In genomic region chr12:17540921-17541320, GRCh38 we compare ENCODE assay signal across 27 cellular contexts.
"Had no signal": no experiment of that assay in that cellular context is flagged by ENCODE, and none has a peak within 500 bp of the region (broad histone marks: within the 10 kb centered on the region; RNA-seq: fewer than 3 reads in every experiment).

No MANE protein-coding gene starts in this region.

- H3K27ac ChIP-seq: stomach, suprapubic skin, testis, thoracic aorta, thyroid gland, tibial artery, tibial nerve, transverse colon, upper lobe of left lung, upper lobe of right lung, uterus, vagina had no signal

- H3K4me3 ChIP-seq: stomach, suprapubic skin, testis, thoracic aorta, thyroid gland, tibial artery, tibial nerve, transverse colon, upper lobe of left lung, upper lobe of right lung, uterus, vagina had no signal

- DNase-seq: stimulated activated CD4-positive, alpha-beta T cell treated with anti-CD3 and anti-CD28 coated beads, Interleukin-2, amount 100 ng/mL, for 48 hours; stimulated activated CD4-positive, alpha-beta T cell treated with anti-CD3 and anti-CD28 coated beads, Interleukin-4, amount 100 ng/mL, for 1 hour; stimulated activated CD4-positive, alpha-beta T cell treated with anti-CD3 and anti-CD28 coated beads, Interleukin-4, amount 100 ng/mL, for 24 hours; stimulated activated CD4-positive, alpha-beta T cell treated with anti-CD3 and anti-CD28 coated beads, Interleukin-4, amount 100 ng/mL, for 4 hours; stimulated activated CD8-positive, alpha-beta memory T cell treated with anti-CD3 and anti-CD28 coated beads, Interleukin-4, amount 100 ng/mL, for 48 hours; stimulated activated naive B cell treated with anti-CD40 and anti-IgM and Interleukin-4, amounts not matched to agents 10 μg/mL and 1 μg/mL and 100 μg/mL, for 72 hours; stimulated activated naive CD4-positive, alpha-beta T cell; stimulated activated naive CD4-positive, alpha-beta T cell treated with Interleukin-2 at 50 U/mL for 16 hours; stimulated activated naive CD8-positive, alpha-beta T cell treated with anti-CD3 and anti-CD28 coated beads, Interleukin-15, amount 100 ng/mL, for 72 hours; stimulated activated naive CD8-positive, alpha-beta T cell treated with anti-CD3 and anti-CD28 coated beads, Interleukin-15, Interleukin-2, amounts not matched to agents 100 U/mL and 50 U/mL, for 24 hours; stomach; substantia nigra; testis; thyroid gland; tibial artery; transverse colon; upper lobe of left lung; upper lobe of right lung; uterus had no signal

- H3K36me3 Mint-ChIP-seq: stimulated activated effector memory CD8-positive, alpha-beta T cell treated with anti-CD3 and anti-CD28 coated beads, Interleukin-12 subunit alpha, Interleukin-12 subunit beta, amount 100 ng/mL, for 72 hours; stimulated activated memory B cell treated with anti-CD40 and anti-IgM and Interleukin-4, amounts not matched to agents 10 μg/mL and 1 μg/mL and 100 μg/mL, for 72 hours; stimulated activated naive B cell treated with anti-CD40 and anti-IgM and Interleukin-4, amounts not matched to agents 10 μg/mL and 1 μg/mL and 100 μg/mL, for 72 hours; type B pancreatic cell had no signal

- H3K9me3 ChIP-seq: suprapubic skin, testis, thyroid gland, transverse colon, uterus, vagina had no signal

- ATAC-seq: stimulated activated effector memory CD8-positive, alpha-beta T cell treated with anti-CD3 and anti-CD28 coated beads, Interleukin-12 subunit alpha, Interleukin-12 subunit beta, amount 100 ng/mL, for 72 hours; stimulated activated memory B cell treated with anti-CD40 and anti-IgM and Interleukin-4, amounts not matched to agents 10 μg/mL and 1 μg/mL and 100 μg/mL, for 72 hours; stimulated activated naive B cell treated with anti-CD40 and anti-IgM and Interleukin-4, amounts not matched to agents 10 μg/mL and 1 μg/mL and 100 μg/mL, for 72 hours; stimulated activated naive CD8-positive, alpha-beta T cell treated with anti-CD3 and anti-CD28 coated beads, Interleukin-15, amount 100 ng/mL, for 72 hours; stimulated activated naive CD8-positive, alpha-beta T cell treated with anti-CD3 and anti-CD28 coated beads, Interleukin-15, Interleukin-2, amounts not matched to agents 100 U/mL and 50 U/mL, for 24 hours; upper lobe of right lung had no signal

- H3K27ac Mint-ChIP-seq: stimulated activated effector memory CD8-positive, alpha-beta T cell treated with anti-CD3 and anti-CD28 coated beads, Interleukin-12 subunit alpha, Interleukin-12 subunit beta, amount 100 ng/mL, for 72 hours; stimulated activated memory B cell treated with anti-CD40 and anti-IgM and Interleukin-4, amounts not matched to agents 10 μg/mL and 1 μg/mL and 100 μg/mL, for 72 hours; stimulated activated naive B cell treated with anti-CD40 and anti-IgM and Interleukin-4, amounts not matched to agents 10 μg/mL and 1 μg/mL and 100 μg/mL, for 72 hours; stimulated activated naive CD8-positive, alpha-beta T cell treated with anti-CD3 and anti-CD28 coated beads, Interleukin-15, amount 100 ng/mL, for 72 hours; stimulated activated naive CD8-positive, alpha-beta T cell treated with anti-CD3 and anti-CD28 coated beads, Interleukin-15, Interleukin-2, amounts not matched to agents 100 ng/mL and 50 ng/mL, for 24 hours; type B pancreatic cell had no signal

- H3K27me3 ChIP-seq: stomach, suprapubic skin, testis, thyroid gland, tibial artery, tibial nerve, transverse colon, upper lobe of left lung, upper lobe of right lung, uterus, vagina had no signal

- H3K36me3 ChIP-seq: stomach, suprapubic skin, thoracic aorta, thyroid gland, tibial artery, tibial nerve, transverse colon, upper lobe of left lung, upper lobe of right lung, uterus, vagina had no signal

- H3K4me3 Mint-ChIP-seq: stimulated activated effector memory CD8-positive, alpha-beta T cell treated with anti-CD3 and anti-CD28 coated beads, Interleukin-12 subunit alpha, Interleukin-12 subunit beta, amount 100 ng/mL, for 72 hours; stimulated activated memory B cell treated with anti-CD40 and anti-IgM and Interleukin-4, amounts not matched to agents 10 μg/mL and 1 μg/mL and 100 μg/mL, for 72 hours; stimulated activated naive B cell treated with anti-CD40 and anti-IgM and Interleukin-4, amounts not matched to agents 10 μg/mL and 1 μg/mL and 100 μg/mL, for 72 hours; stimulated activated naive CD8-positive, alpha-beta T cell treated with anti-CD3 and anti-CD28 coated beads, Interleukin-15, amount 100 ng/mL, for 72 hours; stimulated activated naive CD8-positive, alpha-beta T cell treated with anti-CD3 and anti-CD28 coated beads, Interleukin-15, Interleukin-2, amounts not matched to agents 100 ng/mL and 50 ng/mL, for 24 hours; type B pancreatic cell had no signal

- H3K9me3 Mint-ChIP-seq: stimulated activated naive CD8-positive, alpha-beta T cell treated with anti-CD3 and anti-CD28 coated beads, Interleukin-15, Interleukin-2, amounts not matched to agents 100 ng/mL and 50 ng/mL, for 24 hours had no signal

- H3K4me1 Mint-ChIP-seq: stimulated activated effector memory CD8-positive, alpha-beta T cell treated with anti-CD3 and anti-CD28 coated beads, Interleukin-12 subunit alpha, Interleukin-12 subunit beta, amount 100 ng/mL, for 72 hours; stimulated activated memory B cell treated with anti-CD40 and anti-IgM and Interleukin-4, amounts not matched to agents 10 μg/mL and 1 μg/mL and 100 μg/mL, for 72 hours; stimulated activated naive B cell treated with anti-CD40 and anti-IgM and Interleukin-4, amounts not matched to agents 10 μg/mL and 1 μg/mL and 100 μg/mL, for 72 hours; stimulated activated naive CD8-positive, alpha-beta T cell treated with anti-CD3 and anti-CD28 coated beads, Interleukin-15, amount 100 ng/mL, for 72 hours had no signal

- H3K4me1 ChIP-seq: stomach, suprapubic skin, testis, thyroid gland, tibial artery, tibial nerve, transverse colon, upper lobe of left lung, upper lobe of right lung, uterus, vagina had no signal

- H3K27me3 Mint-ChIP-seq: stimulated activated memory B cell treated with anti-CD40 and anti-IgM and Interleukin-4, amounts not matched to agents 10 μg/mL and 1 μg/mL and 100 μg/mL, for 72 hours; stimulated activated naive B cell treated with anti-CD40 and anti-IgM and Interleukin-4, amounts not matched to agents 10 μg/mL and 1 μg/mL and 100 μg/mL, for 72 hours; stimulated activated naive CD8-positive, alpha-beta T cell treated with anti-CD3 and anti-CD28 coated beads, Interleukin-15, amount 100 ng/mL, for 72 hours; stimulated activated naive CD8-positive, alpha-beta T cell treated with anti-CD3 and anti-CD28 coated beads, Interleukin-15, Interleukin-2, amounts not matched to agents 100 ng/mL and 50 ng/mL, for 24 hours; type B pancreatic cell had no signal
